In the genomic region with DNA sequence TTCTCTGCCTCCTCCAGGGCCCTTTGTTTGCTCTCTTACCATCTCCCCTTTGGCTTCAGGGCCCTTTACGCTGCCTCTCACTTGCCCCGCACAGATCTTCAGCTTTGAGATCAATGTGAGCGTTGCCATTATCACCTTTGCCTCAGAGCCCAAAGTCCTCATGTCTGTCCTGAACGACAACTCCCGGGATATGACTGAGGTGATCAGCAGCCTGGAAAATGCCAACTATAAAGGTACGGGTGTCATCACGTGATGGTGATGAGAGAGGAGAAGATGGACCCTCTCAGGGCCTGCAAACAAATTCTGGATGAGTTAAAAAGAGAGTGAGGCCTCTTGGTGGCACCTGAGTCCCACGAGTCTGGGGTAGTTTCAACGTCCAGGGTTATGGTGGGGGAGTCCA, we compare ENCODE assay signal across 2 cellular contexts.
TF ChIP-seq lines count a peak whose summit lies in the region.

No MANE protein-coding gene starts in this region.

TF ChIP-seq in H1, 55 proteins besides CTCF, POLR2A, EP300 and RAD21:
- TF ChIP-seq, protein P1, sequence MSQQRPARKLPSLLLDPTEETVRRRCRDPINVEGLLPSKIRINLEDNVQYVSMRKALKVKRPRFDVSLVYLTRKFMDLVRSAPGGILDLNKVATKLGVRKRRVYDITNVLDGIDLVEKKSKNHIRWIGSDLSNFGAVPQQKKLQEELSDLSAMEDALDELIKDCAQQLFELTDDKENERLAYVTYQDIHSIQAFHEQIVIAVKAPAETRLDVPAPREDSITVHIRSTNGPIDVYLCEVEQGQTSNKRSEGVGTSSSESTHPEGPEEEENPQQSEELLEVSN (IDR thresholded peaks at IDR 0.05) = no peak
- TF ChIP-seq SIN3A (conservative IDR thresholded peaks at IDR 0.05 in 1 of 2, IDR thresholded peaks at IDR 0.05 in 1 of 2; ENCODE audit: low read depth in 1 of 2, low read length in 2 of 2) (no peak), KDM4A (IDR thresholded peaks at IDR 0.05; ENCODE audit: low read depth, low read length, severe bottlenecking) (no peak), CHD2 (IDR thresholded peaks at IDR 0.05; ENCODE audit: low read length) (no peak), CBX5 (IDR thresholded peaks at IDR 0.05; ENCODE audit: low read depth, low read length) (no peak), TBP (IDR thresholded peaks at IDR 0.05; ENCODE audit: low read depth, low read length) (no peak), YY1 (IDR thresholded peaks at IDR 0.05; ENCODE audit: low read depth, low read length) (no peak), HDAC6 (IDR thresholded peaks at IDR 0.05; ENCODE audit: low read depth, low read length) (no peak), SIRT6 (IDR thresholded peaks at IDR 0.05; ENCODE audit: low read length) (no peak), CHD1 (IDR thresholded peaks at IDR 0.05; ENCODE audit: low read depth, low read length) (no peak), PHF8 (conservative IDR thresholded peaks at IDR 0.05; ENCODE audit: low read depth, low read length) (no peak), CBX8 (IDR thresholded peaks at IDR 0.05; ENCODE audit: borderline replicate concordance, low read depth, low read length) (no peak), ZNF274 (IDR thresholded peaks at IDR 0.05; ENCODE audit: borderline replicate concordance, extremely low read depth, low read length) (no peak), SP1 (IDR thresholded peaks at IDR 0.05; ENCODE audit: low read depth, low read length) (no peak), SAP30 (IDR thresholded peaks at IDR 0.05; ENCODE audit: insufficient read depth, insufficient replicate concordance, low read length) (no peak), RXRA (IDR thresholded peaks at IDR 0.05; ENCODE audit: insufficient read depth, low read depth, low read length) (no peak), HDAC2 (IDR thresholded peaks at IDR 0.05; ENCODE audit: borderline replicate concordance in 1 of 2, low read depth in 2 of 2, low read length in 2 of 2) (no peak), POU5F1 (IDR thresholded peaks at IDR 0.05; ENCODE audit: low read depth, low read length) (no peak), CEBPB (IDR thresholded peaks at IDR 0.05; ENCODE audit: low read depth, low read length) (no peak)
TF ChIP-seq in H1: peak in this region for 0.

TF ChIP-seq in WTC11, 78 proteins besides CTCF, POLR2A, EP300 and RAD21:
- TF ChIP-seq, protein P2, sequence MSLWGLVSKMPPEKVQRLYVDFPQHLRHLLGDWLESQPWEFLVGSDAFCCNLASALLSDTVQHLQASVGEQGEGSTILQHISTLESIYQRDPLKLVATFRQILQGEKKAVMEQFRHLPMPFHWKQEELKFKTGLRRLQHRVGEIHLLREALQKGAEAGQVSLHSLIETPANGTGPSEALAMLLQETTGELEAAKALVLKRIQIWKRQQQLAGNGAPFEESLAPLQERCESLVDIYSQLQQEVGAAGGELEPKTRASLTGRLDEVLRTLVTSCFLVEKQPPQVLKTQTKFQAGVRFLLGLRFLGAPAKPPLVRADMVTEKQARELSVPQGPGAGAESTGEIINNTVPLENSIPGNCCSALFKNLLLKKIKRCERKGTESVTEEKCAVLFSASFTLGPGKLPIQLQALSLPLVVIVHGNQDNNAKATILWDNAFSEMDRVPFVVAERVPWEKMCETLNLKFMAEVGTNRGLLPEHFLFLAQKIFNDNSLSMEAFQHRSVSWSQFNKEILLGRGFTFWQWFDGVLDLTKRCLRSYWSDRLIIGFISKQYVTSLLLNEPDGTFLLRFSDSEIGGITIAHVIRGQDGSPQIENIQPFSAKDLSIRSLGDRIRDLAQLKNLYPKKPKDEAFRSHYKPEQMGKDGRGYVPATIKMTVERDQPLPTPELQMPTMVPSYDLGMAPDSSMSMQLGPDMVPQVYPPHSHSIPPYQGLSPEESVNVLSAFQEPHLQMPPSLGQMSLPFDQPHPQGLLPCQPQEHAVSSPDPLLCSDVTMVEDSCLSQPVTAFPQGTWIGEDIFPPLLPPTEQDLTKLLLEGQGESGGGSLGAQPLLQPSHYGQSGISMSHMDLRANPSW (CRISPR knock-in tag; conservative IDR thresholded peaks at IDR 0.05; ENCODE audit: low read depth) = no peak
- TF ChIP-seq IRF2 (CRISPR knock-in tag; IDR thresholded peaks at IDR 0.05; ENCODE audit: borderline replicate concordance, low read depth) = no peak
- no peak for TF ChIP-seq ZNF671 (CRISPR knock-in tag; IDR thresholded peaks at IDR 0.05)
- TF ChIP-seq ZBTB21 (CRISPR knock-in tag; IDR thresholded peaks at IDR 0.05; ENCODE audit: borderline replicate concordance) = no peak
- TF ChIP-seq, protein P3, sequence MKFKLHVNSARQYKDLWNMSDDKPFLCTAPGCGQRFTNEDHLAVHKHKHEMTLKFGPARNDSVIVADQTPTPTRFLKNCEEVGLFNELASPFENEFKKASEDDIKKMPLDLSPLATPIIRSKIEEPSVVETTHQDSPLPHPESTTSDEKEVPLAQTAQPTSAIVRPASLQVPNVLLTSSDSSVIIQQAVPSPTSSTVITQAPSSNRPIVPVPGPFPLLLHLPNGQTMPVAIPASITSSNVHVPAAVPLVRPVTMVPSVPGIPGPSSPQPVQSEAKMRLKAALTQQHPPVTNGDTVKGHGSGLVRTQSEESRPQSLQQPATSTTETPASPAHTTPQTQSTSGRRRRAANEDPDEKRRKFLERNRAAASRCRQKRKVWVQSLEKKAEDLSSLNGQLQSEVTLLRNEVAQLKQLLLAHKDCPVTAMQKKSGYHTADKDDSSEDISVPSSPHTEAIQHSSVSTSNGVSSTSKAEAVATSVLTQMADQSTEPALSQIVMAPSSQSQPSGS (CRISPR knock-in tag; IDR thresholded peaks at IDR 0.05; ENCODE audit: borderline replicate concordance, low read depth) = no peak
- TF ChIP-seq, protein P4, sequence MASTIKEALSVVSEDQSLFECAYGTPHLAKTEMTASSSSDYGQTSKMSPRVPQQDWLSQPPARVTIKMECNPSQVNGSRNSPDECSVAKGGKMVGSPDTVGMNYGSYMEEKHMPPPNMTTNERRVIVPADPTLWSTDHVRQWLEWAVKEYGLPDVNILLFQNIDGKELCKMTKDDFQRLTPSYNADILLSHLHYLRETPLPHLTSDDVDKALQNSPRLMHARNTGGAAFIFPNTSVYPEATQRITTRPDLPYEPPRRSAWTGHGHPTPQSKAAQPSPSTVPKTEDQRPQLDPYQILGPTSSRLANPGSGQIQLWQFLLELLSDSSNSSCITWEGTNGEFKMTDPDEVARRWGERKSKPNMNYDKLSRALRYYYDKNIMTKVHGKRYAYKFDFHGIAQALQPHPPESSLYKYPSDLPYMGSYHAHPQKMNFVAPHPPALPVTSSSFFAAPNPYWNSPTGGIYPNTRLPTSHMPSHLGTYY (CRISPR knock-in tag; IDR thresholded peaks at IDR 0.05) = no peak
- no peak for TF ChIP-seq CREB1 (CRISPR knock-in tag; IDR thresholded peaks at IDR 0.05)
- no peak for TF ChIP-seq TEAD1 (CRISPR knock-in tag; IDR thresholded peaks at IDR 0.05)
- TF ChIP-seq ZNF121 (CRISPR knock-in tag; IDR thresholded peaks at IDR 0.05) = no peak
- TF ChIP-seq GABPB1 (CRISPR knock-in tag; IDR thresholded peaks at IDR 0.05) = no peak
- no peak for TF ChIP-seq CREM (CRISPR knock-in tag; IDR thresholded peaks at IDR 0.05)
TF ChIP-seq in WTC11: peak in this region for 0.
